17 cellular contexts compared by ENCODE assay signal in genomic region chr20:44900231-44900854, GRCh38. TPM values are rescaled to one million over a fixed set of nuclear protein-coding genes. Genes with fewer than 3 reads are reported as not detected.
A peak's percentile ranks its signal among the peaks of the same experiment; 100 is the strongest.
DNase-seq lines count a peak whose midpoint lies in the region; ATAC-seq and TF ChIP-seq lines count a peak whose summit lies in the region.
"Had no signal": no experiment of that assay in that cellular context is flagged by ENCODE, and none has a peak within 500 bp of the region (broad histone marks: within the 10 kb centered on the region; RNA-seq: fewer than 3 reads in every experiment).

No MANE protein-coding gene starts in this region.

- H3K4me1 Mint-ChIP-seq in CD8-positive, alpha-beta T cell (ENCODE audit: low read depth), result peaks cover 57% of the 10 kb centered on the region
- H3K4me1 Mint-ChIP-seq in activated naive CD8-positive, alpha-beta T cell treated with anti-CD3 and anti-CD28 coated beads, Interleukin-2, amount 50 U/mL, for 24 hours, result peaks cover 57% of the 10 kb centered on the region
- peaks cover 61 to 64% of the 10 kb centered on the region in 2 donors for H3K4me1 Mint-ChIP-seq in natural killer cell

- TF ChIP-seq CTCF in CD8-positive, alpha-beta T cell (IDR thresholded peaks at IDR 0.05), result no peak
- no peak for TF ChIP-seq CTCF in natural killer cell (IDR thresholded peaks at IDR 0.05)
- no peak for TF ChIP-seq CTCF in GM13976 (IDR thresholded peaks at IDR 0.05; ENCODE audit: borderline replicate concordance, control extremely low read depth, extremely low read depth, insufficient read depth, missing control alignments)

- peak overlapping the region; percentile 79 for H3K27ac Mint-ChIP-seq in CD8-positive, alpha-beta T cell
- H3K27ac Mint-ChIP-seq in activated naive CD8-positive, alpha-beta T cell treated with anti-CD3 and anti-CD28 coated beads, Interleukin-2, amount 50 U/mL, for 24 hours, result peak overlapping the region; percentile 89
- peak overlapping the region; percentile 77 to 84 for H3K27ac Mint-ChIP-seq in natural killer cell

- no peaks in the 10 kb centered on the region for H3K9me3 Mint-ChIP-seq in CD8-positive, alpha-beta T cell
- no peaks in the 10 kb centered on the region for H3K9me3 Mint-ChIP-seq in activated naive CD8-positive, alpha-beta T cell treated with anti-CD3 and anti-CD28 coated beads, Interleukin-2, amount 50 U/mL, for 24 hours
- H3K9me3 Mint-ChIP-seq in natural killer cell, result no peaks in the 10 kb centered on the region

- H3K9me3 ChIP-seq in CD8-positive, alpha-beta T cell (ENCODE audit: low read length), result no peaks in the 10 kb centered on the region
- H3K9me3 ChIP-seq: psoas muscle, thoracic aorta had no signal

- no peak overlapping the region for H3K4me3 ChIP-seq in CD8-positive, alpha-beta T cell (ENCODE audit: low read depth, low read length)
- H3K4me3 ChIP-seq: coronary artery, hepatocyte, psoas muscle, thoracic aorta had no signal

- intact Hi-C loops in CD8-positive, alpha-beta T cell (cut with DNase I, micrococcal nuclease), result loop anchor here in 1 of 2 experiments (5.0 kb wide), 1 partner anchor 1027 kb away; no protein-coding TSS in a partner anchor
- intact Hi-C loops in natural killer cell (cut with micrococcal nuclease), result no loop called here

- H3K4me1 ChIP-seq in CD8-positive, alpha-beta T cell (ENCODE audit: insufficient read depth, low read length), result peaks cover 42% of the 10 kb centered on the region

- no peaks in the 10 kb centered on the region for H3K27me3 Mint-ChIP-seq in CD8-positive, alpha-beta T cell (ENCODE audit: low read depth)
- no peaks in the 10 kb centered on the region for H3K27me3 Mint-ChIP-seq in activated naive CD8-positive, alpha-beta T cell treated with anti-CD3 and anti-CD28 coated beads, Interleukin-2, amount 50 U/mL, for 24 hours
- H3K27me3 Mint-ChIP-seq in natural killer cell (ENCODE audit: low read depth in 2 of 2), result no peaks in the 10 kb centered on the region

- no peak overlapping the region for H3K27ac ChIP-seq in CD8-positive, alpha-beta T cell (ENCODE audit: low read depth, low read length)
- H3K27ac ChIP-seq: coronary artery, hepatocyte, psoas muscle, thoracic aorta had no signal

- POLR2A ChIA-PET in CD8-positive, alpha-beta T cell (lab: Charles Lee), result no interaction called here

- no peak for DNase-seq in CD8-positive, alpha-beta T cell
- DNase-seq in MV-4-11 (lab: John Stamatoyannopoulos, UW) (peak; percentile 15), natural killer cell (no peak), GM13976 (ENCODE audit: low spot score) (no peak), NCI-H2227 (lab: John Stamatoyannopoulos, UW; ENCODE audit: unreplicated experiment) (no peak)
- no peak for DNase-seq in activated naive CD8-positive, alpha-beta T cell treated with anti-CD3 and anti-CD28 coated beads, Interleukin-2, amount 50 U/mL, for 24 hours
- DNase-seq: AML-193, anterior cingulate cortex, left cardiac atrium, NCI-H2107, psoas muscle, SHP77 treated with DMSO at 0.1 percent for 48 hours had no signal

- no peak overlapping the region for H3K4me3 Mint-ChIP-seq in CD8-positive, alpha-beta T cell
- no peak overlapping the region for H3K4me3 Mint-ChIP-seq in activated naive CD8-positive, alpha-beta T cell treated with anti-CD3 and anti-CD28 coated beads, Interleukin-2, amount 50 U/mL, for 24 hours
- H3K4me3 Mint-ChIP-seq in natural killer cell, result peak overlapping the region; percentile 29

- H3K27me3 ChIP-seq in CD8-positive, alpha-beta T cell (ENCODE audit: insufficient read depth, low read length), result no peaks in the 10 kb centered on the region
- H3K27me3 ChIP-seq: hepatocyte had no signal

- ATAC-seq in CD8-positive, alpha-beta T cell, result no peak
- peak; percentile 80 for ATAC-seq in activated naive CD8-positive, alpha-beta T cell treated with anti-CD3 and anti-CD28 coated beads, Interleukin-2, amount 50 U/mL, for 24 hours
- peak in 2 of 3 donors; percentile 31 to 32 for ATAC-seq in natural killer cell
- ATAC-seq in GM21723 (IDR thresholded peaks at IDR 0.05; ENCODE audit: unreplicated experiment), result no peak
- no peak for ATAC-seq in HG03135 (IDR thresholded peaks at IDR 0.05; ENCODE audit: unreplicated experiment)
- ATAC-seq: psoas muscle had no signal

- H3K36me3 ChIP-seq in CD8-positive, alpha-beta T cell (ENCODE audit: insufficient read depth, low read length), result peaks cover 45% of the 10 kb centered on the region

- CTCF ChIA-PET in CD8-positive, alpha-beta T cell (lab: Charles Lee), result no interaction called here

- H3K36me3 Mint-ChIP-seq in CD8-positive, alpha-beta T cell, result peaks cover 70% of the 10 kb centered on the region
- H3K36me3 Mint-ChIP-seq in activated naive CD8-positive, alpha-beta T cell treated with anti-CD3 and anti-CD28 coated beads, Interleukin-2, amount 50 U/mL, for 24 hours (ENCODE audit: low read depth), result peaks cover 48% of the 10 kb centered on the region
- H3K36me3 Mint-ChIP-seq in natural killer cell, result peaks cover 13% of the 10 kb centered on the region

- in situ Hi-C loops in GM13976 (cut with MboI; ENCODE audit: low sequenced_read_pairs, unreplicated experiment), result no loop called here

RNA-seq across cellular contexts. Expression of gene PABPC1L, which starts 9.5 kb away (rescaled TPM):
- total RNA-seq in CD8-positive, alpha-beta T cell, result 10 to 100 TPM; 31.9 to 34.0 TPM
- 10 to 100 TPM; 31.7 to 64.9 (median 48.1) TPM for total RNA-seq in natural killer cell

RNA-seq across cellular contexts. Expression of gene YWHAB, which starts 14.8 kb away (rescaled TPM):
- 100 to 1,000 TPM; 124 to 136 TPM for total RNA-seq in CD8-positive, alpha-beta T cell
- 100 to 1,000 TPM; 137 to 199 (median 179) TPM for total RNA-seq in natural killer cell

RNA-seq across cellular contexts. Expression of gene TOMM34, which starts 59.9 kb away (rescaled TPM):
- total RNA-seq in CD8-positive, alpha-beta T cell, result 10 to 100 TPM; 11.9 to 12.4 TPM
- total RNA-seq in natural killer cell, result 1 to 10 TPM; 8.5 to 9.2 (median 8.8) TPM

Comparison
In these comparisons a context has a peak if more than half of its experiments do, and no peak if none do; other contexts are left out.
1. ATAC-seq: peak in activated naive CD8-positive, alpha-beta T cell treated with anti-CD3 and anti-CD28 coated beads, Interleukin-2, amount 50 U/mL, for 24 hours (single experiment) and natural killer cell (2 of 3); none in CD8-positive, alpha-beta T cell (single experiment), GM21723 (single experiment) and HG03135 (single experiment).
2. Peak in every context shown above with its lines, with median percentiles within 50 percentile points of each other: H3K27ac Mint-ChIP-seq.